Comparison of ENCODE assay signal across 1 cellular context in the genomic region with DNA sequence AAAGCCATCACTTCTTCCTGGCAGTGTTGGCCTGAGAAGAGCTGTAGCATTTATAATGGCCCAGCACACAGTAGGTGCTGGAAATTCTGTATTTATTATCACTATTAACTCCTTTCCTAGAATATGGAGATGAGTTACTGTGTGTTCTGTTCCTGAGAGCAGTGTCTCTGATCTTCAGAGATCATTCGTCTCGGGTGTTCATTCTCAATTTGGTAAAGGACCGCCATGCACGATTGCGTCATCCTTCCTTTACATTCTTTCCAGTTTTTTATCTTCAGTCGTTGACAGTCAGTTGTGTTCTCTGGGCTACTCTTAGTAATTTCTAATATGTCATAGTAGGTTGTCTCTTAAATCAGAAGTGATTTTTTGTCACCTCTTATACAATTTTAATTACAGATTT.
TF ChIP-seq lines count a peak whose summit lies in the region.

No MANE protein-coding gene starts in this region.

TF ChIP-seq in HepG2, 621 proteins besides CTCF, POLR2A, EP300 and RAD21 (continued from another document):
- TF ChIP-seq ZNF768 (CRISPR knock-in tag; IDR thresholded peaks at IDR 0.05) = peak; percentile 16; the same call in 1 of the 2 replicates
- TF ChIP-seq, protein P1, sequence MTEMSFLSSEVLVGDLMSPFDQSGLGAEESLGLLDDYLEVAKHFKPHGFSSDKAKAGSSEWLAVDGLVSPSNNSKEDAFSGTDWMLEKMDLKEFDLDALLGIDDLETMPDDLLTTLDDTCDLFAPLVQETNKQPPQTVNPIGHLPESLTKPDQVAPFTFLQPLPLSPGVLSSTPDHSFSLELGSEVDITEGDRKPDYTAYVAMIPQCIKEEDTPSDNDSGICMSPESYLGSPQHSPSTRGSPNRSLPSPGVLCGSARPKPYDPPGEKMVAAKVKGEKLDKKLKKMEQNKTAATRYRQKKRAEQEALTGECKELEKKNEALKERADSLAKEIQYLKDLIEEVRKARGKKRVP (CRISPR knock-in tag; IDR thresholded peaks at IDR 0.05) = no peak
- no peak for TF ChIP-seq DNMT3B (CRISPR knock-in tag; conservative IDR thresholded peaks at IDR 0.05)
- TF ChIP-seq, protein P2, sequence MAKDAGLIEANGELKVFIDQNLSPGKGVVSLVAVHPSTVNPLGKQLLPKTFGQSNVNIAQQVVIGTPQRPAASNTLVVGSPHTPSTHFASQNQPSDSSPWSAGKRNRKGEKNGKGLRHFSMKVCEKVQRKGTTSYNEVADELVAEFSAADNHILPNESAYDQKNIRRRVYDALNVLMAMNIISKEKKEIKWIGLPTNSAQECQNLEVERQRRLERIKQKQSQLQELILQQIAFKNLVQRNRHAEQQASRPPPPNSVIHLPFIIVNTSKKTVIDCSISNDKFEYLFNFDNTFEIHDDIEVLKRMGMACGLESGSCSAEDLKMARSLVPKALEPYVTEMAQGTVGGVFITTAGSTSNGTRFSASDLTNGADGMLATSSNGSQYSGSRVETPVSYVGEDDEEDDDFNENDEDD (CRISPR knock-in tag; IDR thresholded peaks at IDR 0.05; ENCODE audit: borderline replicate concordance) = no peak
- TF ChIP-seq ZNF703 (CRISPR knock-in tag; IDR thresholded peaks at IDR 0.05; ENCODE audit: borderline replicate concordance) = no peak
- TF ChIP-seq KLF6 (CRISPR knock-in tag; IDR thresholded peaks at IDR 0.05) = no peak
- no peak for TF ChIP-seq NAIF1 (CRISPR knock-in tag; IDR thresholded peaks at IDR 0.05; ENCODE audit: borderline replicate concordance)
- no peak for TF ChIP-seq POLR2AphosphoS2 (IDR thresholded peaks at IDR 0.05; ENCODE audit: low read depth, low read length)
- TF ChIP-seq, protein P3, sequence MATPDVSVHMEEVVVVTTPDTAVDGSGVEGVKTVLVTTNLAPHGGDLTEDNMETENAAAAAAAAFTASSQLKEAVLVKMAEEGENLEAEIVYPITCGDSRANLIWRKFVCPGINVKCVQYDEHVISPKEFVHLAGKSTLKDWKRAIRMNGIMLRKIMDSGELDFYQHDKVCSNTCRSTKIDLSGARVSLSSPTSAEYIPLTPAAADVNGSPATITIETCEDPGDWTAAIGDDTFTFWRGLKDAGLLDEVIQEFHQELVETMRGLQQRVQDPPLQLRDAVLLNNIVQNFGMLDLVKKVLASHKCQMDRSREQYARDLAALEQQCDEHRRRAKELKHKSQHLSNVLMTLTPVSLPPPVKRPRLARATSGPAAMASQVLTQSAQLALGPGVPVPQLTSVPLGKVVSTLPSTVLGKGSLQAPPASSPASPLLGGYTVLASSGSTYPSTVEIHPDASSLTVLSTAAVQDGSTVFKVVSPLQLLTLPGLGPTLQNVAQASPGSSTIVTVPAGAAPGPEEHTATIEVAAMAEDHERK (CRISPR knock-in tag; IDR thresholded peaks at IDR 0.05; ENCODE audit: low read depth) = no peak
- no peak for TF ChIP-seq EEA1 (CRISPR knock-in tag; IDR thresholded peaks at IDR 0.05; ENCODE audit: borderline replicate concordance)
- no peak for TF ChIP-seq SIX4 (CRISPR knock-in tag; IDR thresholded peaks at IDR 0.05)
- no peak for TF ChIP-seq ZBTB20 (CRISPR knock-in tag; IDR thresholded peaks at IDR 0.05; ENCODE audit: borderline replicate concordance, low read depth)
- TF ChIP-seq, protein P4, sequence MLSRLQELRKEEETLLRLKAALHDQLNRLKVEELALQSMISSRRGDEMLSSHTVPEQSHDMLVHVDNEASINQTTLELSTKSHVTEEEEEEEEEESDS (CRISPR knock-in tag; IDR thresholded peaks at IDR 0.05; ENCODE audit: borderline replicate concordance) = no peak
